7 cellular contexts compared by ENCODE assay signal in the genomic region with DNA sequence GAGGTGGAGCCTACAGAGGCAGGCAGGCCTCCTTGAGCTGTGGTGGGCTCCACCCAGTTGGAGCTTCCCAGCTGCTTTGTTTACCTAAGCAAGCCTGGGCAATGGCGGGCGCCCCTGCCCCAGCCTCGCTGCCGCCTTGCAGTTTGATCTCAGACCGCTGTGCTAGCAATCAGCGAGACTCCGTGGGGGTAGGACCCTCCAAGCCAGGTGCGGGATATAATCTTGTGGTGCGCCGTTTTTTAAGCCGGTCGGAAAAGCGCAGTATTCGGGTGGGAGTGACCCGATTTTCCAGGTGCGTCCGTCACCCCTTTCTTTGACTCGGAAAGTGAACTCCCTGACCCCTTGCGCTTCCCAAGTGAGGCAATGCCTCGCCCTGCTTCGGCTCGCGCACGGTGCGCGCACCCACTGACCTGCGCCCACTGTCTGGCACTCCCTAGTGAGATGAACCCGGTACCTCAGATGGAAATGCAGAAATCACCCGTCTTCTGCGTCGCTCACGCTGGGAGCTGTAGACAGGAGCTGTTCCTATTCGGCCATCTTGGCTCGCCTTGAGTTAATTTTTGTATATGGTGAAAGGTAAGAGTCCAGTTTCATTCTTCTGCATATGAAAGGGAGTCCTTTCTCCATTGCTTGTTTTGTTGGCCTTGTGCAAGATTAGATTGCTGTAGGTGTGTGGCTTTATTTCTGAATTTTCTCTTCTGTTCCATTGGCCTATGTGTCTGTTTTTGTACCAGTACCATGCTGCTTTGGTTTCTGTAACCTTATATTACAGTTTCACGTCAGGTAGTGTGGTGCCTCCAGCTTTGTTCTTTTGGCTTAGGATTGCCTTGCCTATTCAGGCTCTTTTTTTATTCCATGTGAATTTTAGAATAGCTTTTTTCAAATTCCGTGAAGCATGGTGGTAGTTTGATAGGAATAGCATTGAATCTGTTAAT.
DNase-seq lines count a peak whose midpoint lies in the region; ATAC-seq and TF ChIP-seq lines count a peak whose summit lies in the region.
"Not testable (repeated sequence)": the region's sequence is repeated elsewhere in the genome, so short reads cannot be mapped to it uniquely, and the experiment has no call there.

No MANE protein-coding gene starts in this region.

- H2BK15ac ChIP-seq in H9 (ENCODE audit: low read depth, low read length), result not testable (repeated sequence)

- POLR2A ChIA-PET in WTC11 (lab: Charles Lee), result not testable (repeated sequence)

- CTCF ChIA-PET in WTC11 (lab: Charles Lee), result interaction anchor here (0.9 kb wide), 1 partner anchor 12 kb away, joined by 4 read pairs; no protein-coding TSS in a partner anchor

- H3K36me3 ChIP-seq in iPS-20b (ENCODE audit: insufficient read depth, low read depth, low read length), result not testable (repeated sequence)

- H3K27ac ChIP-seq in H9 (ENCODE audit: insufficient read length, low read depth, low read length); iPS-20b (ENCODE audit: low read length): not testable (repeated sequence)

- H3K27ac Mint-ChIP-seq in H9 (peak overlapping the region; percentile 45 to 92 (median 61); a peak in 3 of 7 replicates), WTC11 (peak overlapping the region; percentile 9; the same call in 1 of the 2 replicates), osteocyte (ENCODE audit: unreplicated experiment) (peak overlapping the region; percentile 28)

- H3K36me3 Mint-ChIP-seq in H9 (ENCODE audit: insufficient read depth in 1 of 3, low read depth in 3 of 3); WTC11; osteocyte (ENCODE audit: unreplicated experiment): not testable (repeated sequence)

- H2BK12ac ChIP-seq in H9 (ENCODE audit: insufficient read length, low read depth, low read length), result not testable (repeated sequence)

- TF ChIP-seq CTCF in H9 (conservative IDR thresholded peaks at IDR 0.05); WTC11 (IDR thresholded peaks at IDR 0.05); osteocyte (IDR thresholded peaks at IDR 0.05): not testable (repeated sequence)

- not testable (repeated sequence) for H3K9ac ChIP-seq in H9 (ENCODE audit: extremely low read depth, insufficient read length, low read length); iPS-20b (ENCODE audit: low read depth, low read length)

- H3T11ph ChIP-seq in H9 (ENCODE audit: low read length), result not testable (repeated sequence)

- H2AFZ ChIP-seq in H9 (ENCODE audit: low read length), result not testable (repeated sequence)

- not testable (repeated sequence) for H4K20me1 ChIP-seq in H9 (ENCODE audit: control insufficient read depth, insufficient read depth, insufficient read length)

- H3K14ac ChIP-seq in H9 (ENCODE audit: insufficient read depth, low read length), result not testable (repeated sequence)

- not testable (repeated sequence) for H4K8ac ChIP-seq in H9 (replicated peaks; ENCODE audit: insufficient read length, low read depth, low read length)

- H3K79me1 ChIP-seq in H9 (ENCODE audit: insufficient read depth, low read depth, low read length, poor library complexity, severe bottlenecking), result not testable (repeated sequence)

- not testable (repeated sequence) for H3K4ac ChIP-seq in H9 (ENCODE audit: low read depth, low read length)

- not testable (repeated sequence) for H2BK120ac ChIP-seq in H9 (ENCODE audit: low read depth, low read length, poor library complexity, severe bottlenecking)

- H3K4me1 ChIP-seq in H9 (ENCODE audit: insufficient read depth, low read length); iPS-20b (ENCODE audit: insufficient read depth, low read length): not testable (repeated sequence)

- not testable (repeated sequence) for H3K9me3 ChIP-seq in H9 (ENCODE audit: control insufficient read depth, low read depth, low read length); iPS-20b (ENCODE audit: insufficient read depth, low read depth, low read length)

- not testable (repeated sequence) for H4K91ac ChIP-seq in H9 (ENCODE audit: insufficient read length, low read depth, low read length)

- peak overlapping the region; percentile 37 for H3K4me2 ChIP-seq in H9 (ENCODE audit: insufficient read depth, insufficient read length, low read length)

- not testable (repeated sequence) for H3K56ac ChIP-seq in H9 (ENCODE audit: insufficient read length, low read depth, low read length)

- H3K23ac ChIP-seq in H9 (ENCODE audit: insufficient read length, low read depth, low read length), result not testable (repeated sequence)

- H2BK20ac ChIP-seq in H9 (ENCODE audit: low read depth, low read length, poor library complexity, severe bottlenecking), result not testable (repeated sequence)

- H3K79me2 ChIP-seq in H9 (ENCODE audit: insufficient read depth, low read length), result not testable (repeated sequence)

- not testable (repeated sequence) for H2AK5ac ChIP-seq in H9 (ENCODE audit: insufficient read length, low read length)

- not testable (repeated sequence) for H3K23me2 ChIP-seq in H9 (ENCODE audit: insufficient read length, low read depth, low read length, poor library complexity, severe bottlenecking)

- H3K4me3 ChIP-seq in iPS-20b (ENCODE audit: low read length), result peak overlapping the region; percentile 44

- WGBS in H9 (ENCODE audit: extremely low coverage, insufficient read length, low lambda C conversion rate), result no CpG with 5 or more reads among the region's 36 CpGs

- peak overlapping the region; percentile 45 to 62 for H3K4me3 Mint-ChIP-seq in H9
- H3K4me3 Mint-ChIP-seq in WTC11, result peak overlapping the region; percentile 63
- peak overlapping the region; percentile 54 for H3K4me3 Mint-ChIP-seq in osteocyte (ENCODE audit: unreplicated experiment)

- H3K27me3 Mint-ChIP-seq in H9 (ENCODE audit: low read depth); WTC11 (ENCODE audit: low read depth): not testable (repeated sequence)
- peaks cover 18% of the 10 kb centered on the region for H3K27me3 Mint-ChIP-seq in osteocyte (ENCODE audit: unreplicated experiment)

- not testable (repeated sequence) for H3K27me3 ChIP-seq in H9 (ENCODE audit: insufficient read depth, low read length); iPS-20b (ENCODE audit: insufficient read depth, low read length)

- H4K5ac ChIP-seq in H9 (ENCODE audit: insufficient read length, low read depth, low read length), result not testable (repeated sequence)

- H3K9me3 Mint-ChIP-seq in H9; WTC11; osteocyte (ENCODE audit: unreplicated experiment): not testable (repeated sequence)

- not testable (repeated sequence) for H3K18ac ChIP-seq in H9 (ENCODE audit: insufficient read length, low read depth, low read length)

- DNase-seq in H9; WTC11 (ENCODE audit: low spot score); osteocyte (ENCODE audit: extremely low spot score, unreplicated experiment): not testable (repeated sequence)
- DNase-seq in NCI-H1694 treated with DMSO at 0.1 percent for 48 hours (lab: John Stamatoyannopoulos, UW), result peak; percentile 57
- peak; percentile 48 for DNase-seq in NCI-H2227 (lab: John Stamatoyannopoulos, UW; ENCODE audit: unreplicated experiment)
- DNase-seq in NCI-H748 (lab: John Stamatoyannopoulos, UW; ENCODE audit: unreplicated experiment), result peak; percentile 55

- ATAC-seq in WTC11, result not testable (repeated sequence)

- H3K4me1 Mint-ChIP-seq in H9, result peaks cover 16% of the 10 kb centered on the region in 2 experiments
- H3K4me1 Mint-ChIP-seq in WTC11, result peaks cover 19% of the 10 kb centered on the region
- H3K4me1 Mint-ChIP-seq in osteocyte (ENCODE audit: unreplicated experiment), result not testable (repeated sequence)

- not testable (repeated sequence) for H2BK5ac ChIP-seq in H9 (ENCODE audit: insufficient read length, low read length)

TF ChIP-seq in WTC11, 78 proteins besides CTCF, POLR2A, EP300 and RAD21:
- TF ChIP-seq GABPB1 (CRISPR knock-in tag; IDR thresholded peaks at IDR 0.05), result peak; percentile 46; the same call in 1 of the 2 replicates

Comparison
In these comparisons a context has a peak if more than half of its experiments do, and no peak if none do; other contexts are left out.
1. H3K27ac Mint-ChIP-seq: peak in every context shown above with its lines; median percentile 61 in H9; 28 in osteocyte; 9 in WTC11.